Comparison of ENCODE assay signal across 1 cellular context in genomic region chr5:139294372-139295165, GRCh38.
A peak's percentile ranks its signal among the peaks of the same experiment; 100 is the strongest.
TF ChIP-seq lines count a peak whose summit lies in the region.

No MANE protein-coding gene starts in this region.

TF ChIP-seq in K562, 482 proteins besides CTCF, POLR2A, EP300 and RAD21 (continued from another document and continues in another):
- no peak for TF ChIP-seq ZNF561 (CRISPR knock-in tag; conservative IDR thresholded peaks at IDR 0.05)
- TF ChIP-seq, protein P1, sequence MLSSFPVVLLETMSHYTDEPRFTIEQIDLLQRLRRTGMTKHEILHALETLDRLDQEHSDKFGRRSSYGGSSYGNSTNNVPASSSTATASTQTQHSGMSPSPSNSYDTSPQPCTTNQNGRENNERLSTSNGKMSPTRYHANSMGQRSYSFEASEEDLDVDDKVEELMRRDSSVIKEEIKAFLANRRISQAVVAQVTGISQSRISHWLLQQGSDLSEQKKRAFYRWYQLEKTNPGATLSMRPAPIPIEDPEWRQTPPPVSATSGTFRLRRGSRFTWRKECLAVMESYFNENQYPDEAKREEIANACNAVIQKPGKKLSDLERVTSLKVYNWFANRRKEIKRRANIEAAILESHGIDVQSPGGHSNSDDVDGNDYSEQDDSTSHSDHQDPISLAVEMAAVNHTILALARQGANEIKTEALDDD (IDR thresholded peaks at IDR 0.05): 0 out of 2 replicates have a peak, but pooled peaks have one; percentile 13
- peak; percentile 82 for TF ChIP-seq XRCC5 (IDR thresholded peaks at IDR 0.05; ENCODE audit: low read depth, low read length)
- TF ChIP-seq STAT5B (CRISPR knock-in tag; IDR thresholded peaks at IDR 0.05): no peak
- no peak for TF ChIP-seq IRF1 (CRISPR knock-in tag; IDR thresholded peaks at IDR 0.05; ENCODE audit: borderline replicate concordance)
- TF ChIP-seq MXI1 (IDR thresholded peaks at IDR 0.05; ENCODE audit: low read depth, low read length): 0 out of 2 replicates have a peak, but pooled peaks have one; percentile 67
- peak; percentile 74 for TF ChIP-seq CTCFL (IDR thresholded peaks at IDR 0.05; ENCODE audit: borderline replicate concordance, insufficient read depth, low read depth, low read length, poor library complexity, severe bottlenecking)
- TF ChIP-seq NR2C2 (CRISPR knock-in tag; IDR thresholded peaks at IDR 0.05): 0 out of 2 replicates have a peak, but pooled peaks have one; percentile 42
- peak; percentile 28; the same call in 1 of the 2 replicates for TF ChIP-seq NR2C2 (tag; IDR thresholded peaks at IDR 0.05)
- no peak for TF ChIP-seq ZNF785 (CRISPR knock-in tag; IDR thresholded peaks at IDR 0.05)
- no peak for TF ChIP-seq E2F3 (CRISPR knock-in tag; IDR thresholded peaks at IDR 0.05)
- TF ChIP-seq, protein P2, sequence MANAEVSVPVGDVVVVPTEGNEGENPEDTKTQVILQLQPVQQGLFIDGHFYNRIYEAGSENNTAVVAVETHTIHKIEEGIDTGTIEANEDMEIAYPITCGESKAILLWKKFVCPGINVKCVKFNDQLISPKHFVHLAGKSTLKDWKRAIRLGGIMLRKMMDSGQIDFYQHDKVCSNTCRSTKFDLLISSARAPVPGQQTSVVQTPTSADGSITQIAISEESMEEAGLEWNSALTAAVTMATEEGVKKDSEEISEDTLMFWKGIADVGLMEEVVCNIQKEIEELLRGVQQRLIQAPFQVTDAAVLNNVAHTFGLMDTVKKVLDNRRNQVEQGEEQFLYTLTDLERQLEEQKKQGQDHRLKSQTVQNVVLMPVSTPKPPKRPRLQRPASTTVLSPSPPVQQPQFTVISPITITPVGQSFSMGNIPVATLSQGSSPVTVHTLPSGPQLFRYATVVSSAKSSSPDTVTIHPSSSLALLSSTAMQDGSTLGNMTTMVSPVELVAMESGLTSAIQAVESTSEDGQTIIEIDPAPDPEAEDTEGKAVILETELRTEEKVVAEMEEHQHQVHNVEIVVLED (CRISPR knock-in tag; IDR thresholded peaks at IDR 0.05): peak; percentile 19; the same call in 1 of the 2 replicates
- no peak for TF ChIP-seq ZNF175 (CRISPR knock-in tag; IDR thresholded peaks at IDR 0.05; ENCODE audit: low read depth)
- no peak for TF ChIP-seq CSDE1 (IDR thresholded peaks at IDR 0.05)
- no peak for TF ChIP-seq SMARCB1 (IDR thresholded peaks at IDR 0.05; ENCODE audit: insufficient read length, low read depth)
- TF ChIP-seq SIN3B (IDR thresholded peaks at IDR 0.05; ENCODE audit: low read depth): 0 out of 2 replicates have a peak, but pooled peaks have one; percentile 16
- no peak; the same call in 1 of the 2 replicates for TF ChIP-seq JUND (IDR thresholded peaks at IDR 0.05; ENCODE audit: borderline replicate concordance, low read depth, low read length)
- no peak; the same call in 2 of the 3 replicates for TF ChIP-seq JUND (tag; IDR thresholded peaks at IDR 0.05; ENCODE audit: borderline replicate concordance, low read depth, low read length)
- TF ChIP-seq RUNX1 (IDR thresholded peaks at IDR 0.05; ENCODE audit: low read depth): no peak
- TF ChIP-seq PRPF4 (IDR thresholded peaks at IDR 0.05; ENCODE audit: insufficient read depth, low read depth, low read length, poor library complexity, severe bottlenecking): no peak
- no peak for TF ChIP-seq FOXM1 (IDR thresholded peaks at IDR 0.05; ENCODE audit: low read depth)
- TF ChIP-seq FOXM1 (CRISPR knock-in tag; IDR thresholded peaks at IDR 0.05; ENCODE audit: low read depth): no peak
- no peak for TF ChIP-seq ZNF134 (CRISPR knock-in tag; conservative IDR thresholded peaks at IDR 0.05)
- TF ChIP-seq NCOR1 (IDR thresholded peaks at IDR 0.05): peak; percentile 38
- no peak for TF ChIP-seq SRF (CRISPR knock-in tag; IDR thresholded peaks at IDR 0.05)
- TF ChIP-seq BACH1 (tag; IDR thresholded peaks at IDR 0.05): no peak
- TF ChIP-seq ZBTB33 (CRISPR knock-in tag; IDR thresholded peaks at IDR 0.05): no peak
- TF ChIP-seq, protein P3, sequence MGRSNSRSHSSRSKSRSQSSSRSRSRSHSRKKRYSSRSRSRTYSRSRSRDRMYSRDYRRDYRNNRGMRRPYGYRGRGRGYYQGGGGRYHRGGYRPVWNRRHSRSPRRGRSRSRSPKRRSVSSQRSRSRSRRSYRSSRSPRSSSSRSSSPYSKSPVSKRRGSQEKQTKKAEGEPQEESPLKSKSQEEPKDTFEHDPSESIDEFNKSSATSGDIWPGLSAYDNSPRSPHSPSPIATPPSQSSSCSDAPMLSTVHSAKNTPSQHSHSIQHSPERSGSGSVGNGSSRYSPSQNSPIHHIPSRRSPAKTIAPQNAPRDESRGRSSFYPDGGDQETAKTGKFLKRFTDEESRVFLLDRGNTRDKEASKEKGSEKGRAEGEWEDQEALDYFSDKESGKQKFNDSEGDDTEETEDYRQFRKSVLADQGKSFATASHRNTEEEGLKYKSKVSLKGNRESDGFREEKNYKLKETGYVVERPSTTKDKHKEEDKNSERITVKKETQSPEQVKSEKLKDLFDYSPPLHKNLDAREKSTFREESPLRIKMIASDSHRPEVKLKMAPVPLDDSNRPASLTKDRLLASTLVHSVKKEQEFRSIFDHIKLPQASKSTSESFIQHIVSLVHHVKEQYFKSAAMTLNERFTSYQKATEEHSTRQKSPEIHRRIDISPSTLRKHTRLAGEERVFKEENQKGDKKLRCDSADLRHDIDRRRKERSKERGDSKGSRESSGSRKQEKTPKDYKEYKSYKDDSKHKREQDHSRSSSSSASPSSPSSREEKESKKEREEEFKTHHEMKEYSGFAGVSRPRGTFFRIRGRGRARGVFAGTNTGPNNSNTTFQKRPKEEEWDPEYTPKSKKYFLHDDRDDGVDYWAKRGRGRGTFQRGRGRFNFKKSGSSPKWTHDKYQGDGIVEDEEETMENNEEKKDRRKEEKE (IDR thresholded peaks at IDR 0.05; ENCODE audit: borderline replicate concordance in 1 of 2, control insufficient read depth in 1 of 2, low read depth in 2 of 2, low read length in 1 of 2): 0 out of 4 replicates have a peak, but pooled peaks of 1 of the 2 experiments have one; percentile 51
- no peak for TF ChIP-seq MCM5 (IDR thresholded peaks at IDR 0.05; ENCODE audit: low read depth)
- TF ChIP-seq MED1 (CRISPR knock-in tag; IDR thresholded peaks at IDR 0.05; ENCODE audit: borderline replicate concordance): no peak
- TF ChIP-seq PTRF (tag; IDR thresholded peaks at IDR 0.05): no peak
- no peak for TF ChIP-seq KLF13 (tag; IDR thresholded peaks at IDR 0.05; ENCODE audit: borderline replicate concordance, low read depth)
- TF ChIP-seq KDM4B (IDR thresholded peaks at IDR 0.05; ENCODE audit: borderline replicate concordance in 2 of 2, low read depth in 1 of 2): no peak
- no peak for TF ChIP-seq HMGN3 (IDR thresholded peaks at IDR 0.05; ENCODE audit: borderline replicate concordance, extremely low read depth, insufficient read length, low read depth, low read length)
- no peak for TF ChIP-seq SMC3 (conservative IDR thresholded peaks at IDR 0.05; ENCODE audit: insufficient read depth, low read depth, low read length)
- no peak for TF ChIP-seq ZNF780A (CRISPR knock-in tag; IDR thresholded peaks at IDR 0.05)
- TF ChIP-seq TEAD1 (CRISPR knock-in tag; IDR thresholded peaks at IDR 0.05): no peak; a peak in 1 of 4 replicates
- peak; percentile 52 for TF ChIP-seq CHD1 (IDR thresholded peaks at IDR 0.05; ENCODE audit: low read length)
- TF ChIP-seq, protein P4, sequence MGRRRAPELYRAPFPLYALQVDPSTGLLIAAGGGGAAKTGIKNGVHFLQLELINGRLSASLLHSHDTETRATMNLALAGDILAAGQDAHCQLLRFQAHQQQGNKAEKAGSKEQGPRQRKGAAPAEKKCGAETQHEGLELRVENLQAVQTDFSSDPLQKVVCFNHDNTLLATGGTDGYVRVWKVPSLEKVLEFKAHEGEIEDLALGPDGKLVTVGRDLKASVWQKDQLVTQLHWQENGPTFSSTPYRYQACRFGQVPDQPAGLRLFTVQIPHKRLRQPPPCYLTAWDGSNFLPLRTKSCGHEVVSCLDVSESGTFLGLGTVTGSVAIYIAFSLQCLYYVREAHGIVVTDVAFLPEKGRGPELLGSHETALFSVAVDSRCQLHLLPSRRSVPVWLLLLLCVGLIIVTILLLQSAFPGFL (CRISPR knock-in tag; IDR thresholded peaks at IDR 0.05): no peak
- TF ChIP-seq CREB5 (CRISPR knock-in tag; IDR thresholded peaks at IDR 0.05): no peak
- TF ChIP-seq SMAD4 (CRISPR knock-in tag; conservative IDR thresholded peaks at IDR 0.05): 0 out of 2 replicates have a peak, but pooled peaks have one; percentile 13
- TF ChIP-seq, protein P5, sequence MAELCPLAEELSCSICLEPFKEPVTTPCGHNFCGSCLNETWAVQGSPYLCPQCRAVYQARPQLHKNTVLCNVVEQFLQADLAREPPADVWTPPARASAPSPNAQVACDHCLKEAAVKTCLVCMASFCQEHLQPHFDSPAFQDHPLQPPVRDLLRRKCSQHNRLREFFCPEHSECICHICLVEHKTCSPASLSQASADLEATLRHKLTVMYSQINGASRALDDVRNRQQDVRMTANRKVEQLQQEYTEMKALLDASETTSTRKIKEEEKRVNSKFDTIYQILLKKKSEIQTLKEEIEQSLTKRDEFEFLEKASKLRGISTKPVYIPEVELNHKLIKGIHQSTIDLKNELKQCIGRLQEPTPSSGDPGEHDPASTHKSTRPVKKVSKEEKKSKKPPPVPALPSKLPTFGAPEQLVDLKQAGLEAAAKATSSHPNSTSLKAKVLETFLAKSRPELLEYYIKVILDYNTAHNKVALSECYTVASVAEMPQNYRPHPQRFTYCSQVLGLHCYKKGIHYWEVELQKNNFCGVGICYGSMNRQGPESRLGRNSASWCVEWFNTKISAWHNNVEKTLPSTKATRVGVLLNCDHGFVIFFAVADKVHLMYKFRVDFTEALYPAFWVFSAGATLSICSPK (IDR thresholded peaks at IDR 0.05; ENCODE audit: borderline replicate concordance): no peak
- no peak for TF ChIP-seq TSC22D4 (tag; IDR thresholded peaks at IDR 0.05)
- TF ChIP-seq FOXK1 (CRISPR knock-in tag; IDR thresholded peaks at IDR 0.05; ENCODE audit: borderline replicate concordance): no peak
- no peak for TF ChIP-seq ZNF431 (CRISPR knock-in tag; IDR thresholded peaks at IDR 0.05)
- TF ChIP-seq EZH2 (IDR thresholded peaks at IDR 0.05; ENCODE audit: borderline replicate concordance, low read depth, low read length): no peak
- TF ChIP-seq ZNF217 (CRISPR knock-in tag; IDR thresholded peaks at IDR 0.05): no peak
- no peak for TF ChIP-seq CBX2 (IDR thresholded peaks at IDR 0.05; ENCODE audit: insufficient read depth, low read length, poor library complexity, severe bottlenecking)
- no peak; the same call in 1 of the 2 replicates for TF ChIP-seq ZNF695 (CRISPR knock-in tag; IDR thresholded peaks at IDR 0.05)
- no peak for TF ChIP-seq RBM39 (optimal IDR thresholded peaks at IDR 0.05; ENCODE audit: low read depth, low read length)
- TF ChIP-seq MTA3 (IDR thresholded peaks at IDR 0.05; ENCODE audit: borderline replicate concordance): 0 out of 2 replicates have a peak, but pooled peaks have one; percentile 17
- TF ChIP-seq HNRNPH1 (optimal IDR thresholded peaks at IDR 0.05; ENCODE audit: low read depth, low read length): no peak
- peak; percentile 15 for TF ChIP-seq CCNT2 (IDR thresholded peaks at IDR 0.05; ENCODE audit: borderline replicate concordance, extremely low read depth, insufficient read length, low read depth, low read length)
- TF ChIP-seq HDAC8 (tag; IDR thresholded peaks at IDR 0.05): no peak
- TF ChIP-seq ZNF316 (IDR thresholded peaks at IDR 0.05): no peak
- no peak for TF ChIP-seq FUS (optimal IDR thresholded peaks at IDR 0.05; ENCODE audit: low read depth, low read length)
- TF ChIP-seq TEAD4 (IDR thresholded peaks at IDR 0.05; ENCODE audit: low read length): no peak; the same call in 1 of the 2 replicates
- TF ChIP-seq TEAD4 (CRISPR knock-in tag; IDR thresholded peaks at IDR 0.05; ENCODE audit: borderline replicate concordance): no peak
